In genomic region chr19:6570754-6571153, GRCh38 we compare ENCODE assay signal across 9 cellular contexts. TPM values are rescaled to one million over a fixed set of nuclear protein-coding genes. Genes with fewer than 3 reads are reported as not detected.
"Had no signal": no experiment of that assay in that cellular context is flagged by ENCODE, and none has a peak within 500 bp of the region (broad histone marks: within the 10 kb centered on the region; RNA-seq: fewer than 3 reads in every experiment).

No MANE protein-coding gene starts in this region.

- H3K4me3 ChIP-seq: K562 had no signal

- DNase-seq: IMR-90, KBM-7, KG1 had no signal

- H3K4me2 ChIP-seq: KMS-11 had no signal

- ATAC-seq: HepG2, K562 had no signal

- FAIRE-seq: HepG2, HTR-8/SVneo, K562 had no signal

- H3K27ac ChIP-seq: HL-60, KMS-11 had no signal

RNA-seq across cellular contexts. Expression of gene CD70, which starts 20.2 kb away (rescaled TPM):
- total RNA-seq: HepG2, HT-29, IMR-90 had no signal
- polyA plus RNA-seq: IMR-90 had no signal

RNA-seq across cellular contexts. Expression of gene TNFSF9, which starts 39.9 kb away (rescaled TPM):
- total RNA-seq: IMR-90 had no signal
